Comparison of ENCODE assay signal across 17 cellular contexts in genomic region chr19:41569481-41570150, GRCh38. TPM values are rescaled to one million over a fixed set of nuclear protein-coding genes. Genes with fewer than 3 reads are reported as not detected.
A peak's percentile ranks its signal among the peaks of the same experiment; 100 is the strongest.
DNase-seq lines count a peak whose midpoint lies in the region; ATAC-seq, FAIRE-seq and TF ChIP-seq lines count a peak whose summit lies in the region.
"Had no signal": no experiment of that assay in that cellular context is flagged by ENCODE, and none has a peak within 500 bp of the region (broad histone marks: within the 10 kb centered on the region; RNA-seq: fewer than 3 reads in every experiment).

No MANE protein-coding gene starts in this region.

- intact Hi-C loops in kidney (cut with DNase I) = loop anchor here (10.0 kb wide), 1 partner anchor 125 kb away; the partner anchor contains the start of gene ERICH4

- FAIRE-seq in kidney (lab: Jason Lieb, UNC) = no peak

- H3K9me3 ChIP-seq in kidney (ENCODE audit: control insufficient read depth in 1 of 2, low read length in 2 of 2) = no peaks in the 10 kb centered on the region
- H3K9me3 ChIP-seq: Peyer's patch had no signal

- H3K4me1 Mint-ChIP-seq in activated naive CD4-positive, alpha-beta T cell treated with anti-CD3 and anti-CD28 coated beads, Interleukin-2, amount 10 ng/mL, durations not matched to agents 7 days and 5 days = peaks cover 50% of the 10 kb centered on the region
- peaks cover 11% of the 10 kb centered on the region; the same call in 2 of the 3 replicates for H3K4me1 Mint-ChIP-seq in GM23338

- H3K79me2 ChIP-seq in GM23338 (replicated peaks; ENCODE audit: insufficient read depth) = no peaks in the 10 kb centered on the region

- H3K9me2 ChIP-seq in GM23338 (ENCODE audit: insufficient read depth) = no peaks in the 10 kb centered on the region

- DNase-seq in activated naive CD4-positive, alpha-beta T cell treated with anti-CD3 and anti-CD28 coated beads, Interleukin-2, amount 10 ng/mL, durations not matched to agents 7 days and 5 days = no peak
- no peak for DNase-seq in activated naive CD4-positive, alpha-beta T cell treated with anti-CD3 and anti-CD28 coated beads, Interleukin-2, amount 50 U/mL, for 16 hours
- DNase-seq in GM23338 (ENCODE audit: low spot score) (peak; percentile 21), SHP77 treated with DMSO at 0.1 percent for 48 hours (lab: John Stamatoyannopoulos, UW) (peak; percentile 63), myocyte (ENCODE audit: low read depth) (peak; percentile 52), kidney (no peak), HK-2 (ENCODE audit: unreplicated experiment) (no peak), erythroblast (lab: John Stamatoyannopoulos, UW) (no peak)
- DNase-seq: ACHN; CD4-positive, alpha-beta T cell; Kasumi-1; NCI-H1436; NCI-H226; NCI-H526; Peyer's patch; Right ventricle myocardium superior had no signal

- H3K9ac ChIP-seq in kidney (ENCODE audit: low read length in 2 of 2) = no peak overlapping the region

- no peak for TF ChIP-seq CTCF in GM23338 (conservative IDR thresholded peaks at IDR 0.05; ENCODE audit: low read depth in 2 of 2)
- no peak for TF ChIP-seq CTCF in kidney (IDR thresholded peaks at IDR 0.05; ENCODE audit: borderline replicate concordance, extremely low read depth, insufficient read depth)

- H3K27ac ChIP-seq in GM23338 (ENCODE audit: low read depth) (no peak overlapping the region), kidney (ENCODE audit: low read depth in 2 of 2, low read length in 2 of 2) (no peak overlapping the region)
- H3K27ac ChIP-seq: Peyer's patch had no signal

- peak overlapping the region; percentile 3 for H3K27ac Mint-ChIP-seq in activated naive CD4-positive, alpha-beta T cell treated with anti-CD3 and anti-CD28 coated beads, Interleukin-2, amount 10 ng/mL, durations not matched to agents 7 days and 5 days
- no peak overlapping the region for H3K27ac Mint-ChIP-seq in GM23338

- H3K36me3 ChIP-seq in GM23338 (ENCODE audit: insufficient read depth) (no peaks in the 10 kb centered on the region), kidney (ENCODE audit: control insufficient read depth in 1 of 2, insufficient read depth in 2 of 2, low read length in 2 of 2) (no peaks in the 10 kb centered on the region)
- H3K36me3 ChIP-seq: Peyer's patch had no signal

- CTCF ChIA-PET in activated naive CD4-positive, alpha-beta T cell treated with anti-CD3 and anti-CD28 coated beads, Interleukin-2, amount 10 ng/mL, durations not matched to agents 7 days and 5 days (lab: Charles Lee) = interaction anchor here (1.0 to 19.3 kb wide), 13 partner anchors 11 to 259 kb away, joined by 3 to 376 read pairs (median 4); partner anchors contain the start of gene B9D2

- no peak overlapping the region for H3K4me3 Mint-ChIP-seq in activated naive CD4-positive, alpha-beta T cell treated with anti-CD3 and anti-CD28 coated beads, Interleukin-2, amount 10 ng/mL, durations not matched to agents 7 days and 5 days
- H3K4me3 Mint-ChIP-seq in GM23338 = no peak overlapping the region
- H3K4me3 Mint-ChIP-seq: CD4-positive, alpha-beta T cell had no signal

- no peaks in the 10 kb centered on the region for H3K27me3 Mint-ChIP-seq in activated naive CD4-positive, alpha-beta T cell treated with anti-CD3 and anti-CD28 coated beads, Interleukin-2, amount 10 ng/mL, durations not matched to agents 7 days and 5 days
- H3K27me3 Mint-ChIP-seq in GM23338 (ENCODE audit: insufficient read depth, low read depth, poor library complexity) = peaks cover 45% of the 10 kb centered on the region
- H3K27me3 Mint-ChIP-seq: CD4-positive, alpha-beta T cell had no signal

- no peaks in the 10 kb centered on the region for H3F3A ChIP-seq in GM23338 (replicated peaks; ENCODE audit: low read depth)

- no peaks in the 10 kb centered on the region for H3K9me3 Mint-ChIP-seq in activated naive CD4-positive, alpha-beta T cell treated with anti-CD3 and anti-CD28 coated beads, Interleukin-2, amount 10 ng/mL, durations not matched to agents 7 days and 5 days
- no peaks in the 10 kb centered on the region for H3K9me3 Mint-ChIP-seq in GM23338
- H3K9me3 Mint-ChIP-seq: CD4-positive, alpha-beta T cell had no signal

- peak overlapping the region; percentile 89 for H2AFZ ChIP-seq in GM23338

- no peak for TF ChIP-seq POLR2A in erythroblast (IDR thresholded peaks at IDR 0.05; ENCODE audit: low read length)

- ATAC-seq in GM23338 = no peak

- H3K4me2 ChIP-seq in GM23338 = no peak overlapping the region

- H4K20me1 ChIP-seq in GM23338 (replicated peaks; ENCODE audit: insufficient read depth) = peaks cover 3% of the 10 kb centered on the region; the same call in 1 of the 2 replicates

- H3K4me1 ChIP-seq in GM23338 (ENCODE audit: insufficient read depth) (0 out of 2 replicates have a peak, but pooled peaks cover 4% of the 10 kb centered on the region), kidney (ENCODE audit: control insufficient read depth in 1 of 2, insufficient read depth in 1 of 2, low read depth in 1 of 2, low read length in 2 of 2) (peaks cover 0 to 6% of the 10 kb centered on the region in 2 donors)

- peaks cover 77% of the 10 kb centered on the region for H3K27me3 ChIP-seq in GM23338 (ENCODE audit: insufficient read depth)

- H3K36me3 Mint-ChIP-seq in activated naive CD4-positive, alpha-beta T cell treated with anti-CD3 and anti-CD28 coated beads, Interleukin-2, amount 10 ng/mL, durations not matched to agents 7 days and 5 days = peaks cover 62% of the 10 kb centered on the region
- no peaks in the 10 kb centered on the region for H3K36me3 Mint-ChIP-seq in GM23338 (ENCODE audit: low read depth)

- H3K4me3 ChIP-seq in GM23338 (no peak overlapping the region), kidney (ENCODE audit: low read length in 2 of 2) (no peak overlapping the region)
- H3K4me3 ChIP-seq: Peyer's patch had no signal

TF ChIP-seq in GM23338, 12 proteins besides CTCF, POLR2A, EP300 and RAD21:
- TF ChIP-seq ZNF331 (CRISPR knock-in tag; IDR thresholded peaks at IDR 0.05; ENCODE audit: low read depth) (no peak), POLR2AphosphoS5 (IDR thresholded peaks at IDR 0.05; ENCODE audit: low read depth) (no peak), ETS1 (IDR thresholded peaks at IDR 0.05) (no peak), ZNF114 (CRISPR knock-in tag; IDR thresholded peaks at IDR 0.05) (no peak), EZH2phosphoT487 (IDR thresholded peaks at IDR 0.05; ENCODE audit: unreplicated experiment) (no peak), REST (IDR thresholded peaks at IDR 0.05; ENCODE audit: unreplicated experiment) (no peak), CREB1 (CRISPR knock-in tag; IDR thresholded peaks at IDR 0.05; ENCODE audit: low read depth) (no peak), STAT1 (IDR thresholded peaks at IDR 0.05; ENCODE audit: unreplicated experiment) (no peak), JUNB (IDR thresholded peaks at IDR 0.05; ENCODE audit: unreplicated experiment) (no peak)

RNA-seq across cellular contexts. Expression of gene CEACAM21, which starts 6.3 kb away (rescaled TPM):
- total RNA-seq in GM23338 (2014; rRNA removed; shearing (Covaris generic)) = not detected in 2 replicates
- not detected in 2 replicates for polyA plus RNA-seq in GM23338 (2016; fragmentation: Nextera tagmentation; extraction: Ambion mirVana)
- not detected in 2 replicates for total RNA-seq in myocyte
- polyA plus RNA-seq in myocyte (2012) = not detected
- total RNA-seq in kidney = 5.6 TPM
- polyA plus RNA-seq in kidney (ENCODE audit: insufficient read depth, low read depth, low replicate concordance) = 1.2 TPM

RNA-seq across cellular contexts. Expression of gene CEACAM4, which starts 57.3 kb away (rescaled TPM):
- total RNA-seq in GM23338 (2014; rRNA removed; shearing (Covaris generic)) = not detected in 2 replicates
- polyA plus RNA-seq in GM23338 (2016; fragmentation: Nextera tagmentation; extraction: Ambion mirVana) (not detected in 2 replicates), kidney (ENCODE audit: insufficient read depth, low read depth, low replicate concordance) (not detected)
- total RNA-seq in myocyte (not detected in 2 replicates), kidney (4.7 TPM)
- polyA plus RNA-seq in myocyte (2012) = not detected
- total RNA-seq: H4, Peyer's patch had no signal

Comparison
In these comparisons a context has a peak if more than half of its experiments do, and no peak if none do; other contexts are left out.
1. DNase-seq: peak in GM23338 (single experiment), SHP77 treated with DMSO at 0.1 percent for 48 hours (single experiment) and myocyte (single experiment); none in activated naive CD4-positive, alpha-beta T cell treated with anti-CD3 and anti-CD28 coated beads, Interleukin-2, amount 10 ng/mL, durations not matched to agents 7 days and 5 days (single experiment), activated naive CD4-positive, alpha-beta T cell treated with anti-CD3 and anti-CD28 coated beads, Interleukin-2, amount 50 U/mL, for 16 hours (single experiment), kidney (single experiment), HK-2 (single experiment) and erythroblast (0 of 2).